In genomic region chr9:112104901-112105300, GRCh38 we compare ENCODE assay signal across 20 cellular contexts.
A peak's percentile ranks its signal among the peaks of the same experiment; 100 is the strongest.
DNase-seq lines count a peak whose midpoint lies in the region; ATAC-seq and TF ChIP-seq lines count a peak whose summit lies in the region.
"Had no signal": no experiment of that assay in that cellular context is flagged by ENCODE, and none has a peak within 500 bp of the region (broad histone marks: within the 10 kb centered on the region; RNA-seq: fewer than 3 reads in every experiment).

No MANE protein-coding gene starts in this region.

- peaks cover 6% of the 10 kb centered on the region for H3K36me3 Mint-ChIP-seq in activated T-helper 2 cell treated with anti-CD3 and anti-CD28 coated beads, Interferon-gamma antibody, Interleukin-2, Interleukin-4, amounts not matched to agents 10 μg/mL and 5 μg/mL and 100 μg/mL, durations not matched to agents 14 hours and 24 hours and 36 hours (ENCODE audit: low read depth)
- H3K36me3 Mint-ChIP-seq: activated CD4-positive, alpha-beta memory T cell treated with anti-CD3 and anti-CD28 coated beads for 36 hours; WTC11 had no signal

- no peaks in the 10 kb centered on the region for H3K9me3 Mint-ChIP-seq in activated T-helper 2 cell treated with anti-CD3 and anti-CD28 coated beads, Interferon-gamma antibody, Interleukin-2, Interleukin-4, amounts not matched to agents 10 μg/mL and 5 μg/mL and 100 μg/mL, durations not matched to agents 14 hours and 24 hours and 36 hours
- H3K9me3 Mint-ChIP-seq: activated CD4-positive, alpha-beta memory T cell treated with anti-CD3 and anti-CD28 coated beads for 36 hours; effector memory CD8-positive, alpha-beta T cell; mesothelial cell of epicardium; WTC11 had no signal

- H3K4me3 Mint-ChIP-seq in activated T-helper 2 cell treated with anti-CD3 and anti-CD28 coated beads, Interferon-gamma antibody, Interleukin-2, Interleukin-4, amounts not matched to agents 10 μg/mL and 5 μg/mL and 100 μg/mL, durations not matched to agents 14 hours and 24 hours and 36 hours (ENCODE audit: low read depth), result no peak overlapping the region
- H3K4me3 Mint-ChIP-seq: activated CD4-positive, alpha-beta memory T cell treated with anti-CD3 and anti-CD28 coated beads for 36 hours; effector memory CD8-positive, alpha-beta T cell; mesothelial cell of epicardium; WTC11 had no signal

- intact Hi-C loops in activated T-helper 2 cell treated with anti-CD3 and anti-CD28 coated beads, Interferon-gamma antibody, Interleukin-2, Interleukin-4, amounts not matched to agents 10 μg/mL and 5 μg/mL and 100 μg/mL, durations not matched to agents 14 hours and 24 hours and 36 hours (cut with micrococcal nuclease), result no loop called here

- peak; percentile 41 to 62 for DNase-seq in AML-193 (lab: John Stamatoyannopoulos, UW)
- DNase-seq in NOMO-1 treated with dmso at 0.1 percent for 144 hours (lab: John Stamatoyannopoulos, UW; ENCODE audit: unreplicated experiment), result peak; percentile 58
- no peak for DNase-seq in activated T-helper 2 cell treated with anti-CD3 and anti-CD28 coated beads, Interferon-gamma antibody, Interleukin-2, Interleukin-4, amounts not matched to agents 10 μg/mL and 5 μg/mL and 100 μg/mL, durations not matched to agents 14 hours and 24 hours and 36 hours (ENCODE audit: low spot score)
- no peak for DNase-seq in NCI-H1694 (lab: John Stamatoyannopoulos, UW)
- DNase-seq in iPS-NIHi11 (ENCODE audit: low spot score), result no peak
- DNase-seq in ecto neural progenitor cell (ENCODE audit: low spot score), result no peak
- DNase-seq: activated CD4-positive, alpha-beta memory T cell treated with anti-CD3 and anti-CD28 coated beads for 36 hours; activated naive CD4-positive, alpha-beta T cell treated with anti-CD3 and anti-CD28 coated beads, Interleukin-2, amount 50 U/mL, for 16 hours; C1 segment of cervical spinal cord; effector memory CD8-positive, alpha-beta T cell; NCI-H774; RPMI8226; small intestine; stimulated activated CD4-positive, alpha-beta T cell treated with anti-CD3 and anti-CD28 coated beads, Interleukin-4, amount 100 ng/mL, for 24 hours; T-helper 1 cell had no signal

- no peaks in the 10 kb centered on the region for H3K27me3 Mint-ChIP-seq in activated T-helper 2 cell treated with anti-CD3 and anti-CD28 coated beads, Interferon-gamma antibody, Interleukin-2, Interleukin-4, amounts not matched to agents 10 μg/mL and 5 μg/mL and 100 μg/mL, durations not matched to agents 14 hours and 24 hours and 36 hours (ENCODE audit: low read depth)
- H3K27me3 Mint-ChIP-seq: activated CD4-positive, alpha-beta memory T cell treated with anti-CD3 and anti-CD28 coated beads for 36 hours; effector memory CD8-positive, alpha-beta T cell; progenitor cell of endocrine pancreas had no signal

- H3K27ac ChIP-seq in VCaP, result peak overlapping the region; percentile 84

- ATAC-seq in GM21423 (IDR thresholded peaks at IDR 0.05; ENCODE audit: unreplicated experiment), result peak; percentile 59
- ATAC-seq: effector memory CD8-positive, alpha-beta T cell; WTC11 had no signal

- H3K4me1 Mint-ChIP-seq in activated T-helper 2 cell treated with anti-CD3 and anti-CD28 coated beads, Interferon-gamma antibody, Interleukin-2, Interleukin-4, amounts not matched to agents 10 μg/mL and 5 μg/mL and 100 μg/mL, durations not matched to agents 14 hours and 24 hours and 36 hours (ENCODE audit: low read depth), result peaks cover 5% of the 10 kb centered on the region
- H3K4me1 Mint-ChIP-seq: WTC11 had no signal

- no peak for TF ChIP-seq CTCF in VCaP (conservative IDR thresholded peaks at IDR 0.05)

- H3K27ac Mint-ChIP-seq in activated T-helper 2 cell treated with anti-CD3 and anti-CD28 coated beads, Interferon-gamma antibody, Interleukin-2, Interleukin-4, amounts not matched to agents 10 μg/mL and 5 μg/mL and 100 μg/mL, durations not matched to agents 14 hours and 24 hours and 36 hours, result no peak overlapping the region
- H3K27ac Mint-ChIP-seq: activated CD4-positive, alpha-beta memory T cell treated with anti-CD3 and anti-CD28 coated beads for 36 hours; effector memory CD8-positive, alpha-beta T cell; mesothelial cell of epicardium; WTC11 had no signal

Comparison
In these comparisons a context has a peak if more than half of its experiments do, and no peak if none do; other contexts are left out.
1. DNase-seq: peak in AML-193 (2 of 2) and NOMO-1 treated with dmso at 0.1 percent for 144 hours (single experiment); none in activated T-helper 2 cell treated with anti-CD3 and anti-CD28 coated beads, Interferon-gamma antibody, Interleukin-2, Interleukin-4, amounts not matched to agents 10 μg/mL and 5 μg/mL and 100 μg/mL, durations not matched to agents 14 hours and 24 hours and 36 hours (single experiment), NCI-H1694 (single experiment), iPS-NIHi11 (single experiment) and ecto neural progenitor cell (single experiment).